ENCODE assay signal across 8 cellular contexts in genomic region chr19:12065100-12065538, GRCh38. TPM values are rescaled to one million over a fixed set of nuclear protein-coding genes. Genes with fewer than 3 reads are reported as not detected.
DNase-seq lines count a peak whose midpoint lies in the region; ATAC-seq and TF ChIP-seq lines count a peak whose summit lies in the region.

No MANE protein-coding gene starts in this region.

- DNase-seq in activated CD4-positive, CD25-positive, alpha-beta regulatory T cell (lab: John Stamatoyannopoulos, UW), result no peak
- DNase-seq in NCI-H146 (lab: John Stamatoyannopoulos, UW), result peak; percentile 59
- peak; percentile 15 for DNase-seq in brain microvascular endothelial cell
- peak; percentile 70 for DNase-seq in sigmoid colon
- DNase-seq in NCI-H774 (lab: John Stamatoyannopoulos, UW), result no peak
- DNase-seq in NK-92 treated with Interleukin-12 subunit alpha and Interleukin-12 subunit beta, amount 100 ng/mL, for 24 hours (lab: John Stamatoyannopoulos, UW), result no peak

- no peak for TF ChIP-seq POLR2A in sigmoid colon (IDR thresholded peaks at IDR 0.05)

- H3K9me3 ChIP-seq in iPS-18c (ENCODE audit: control insufficient read depth, insufficient read depth, low read length), result peaks cover 20% of the 10 kb centered on the region
- H3K9me3 ChIP-seq in sigmoid colon, result peaks cover 0 to 11% (median 1%) of the 10 kb centered on the region in 4 donors

- ATAC-seq in activated CD4-positive, CD25-positive, alpha-beta regulatory T cell treated with anti-CD3 and anti-CD28 coated beads, Interleukin-2, amount 50 U/mL, for 24 hours, result peak; percentile 25 to 39

- peak overlapping the region; percentile 65 for H3K27ac ChIP-seq in brain microvascular endothelial cell
- H3K27ac ChIP-seq in sigmoid colon, result peak overlapping the region; percentile 91 to 95 (median 92)

- in situ Hi-C loops in brain microvascular endothelial cell (cut with HindIII; ENCODE audit: low pct_ligation_motif_present, low sequenced_read_pairs), result no loop called here

- TF ChIP-seq EP300 in sigmoid colon (IDR thresholded peaks at IDR 0.05), result no peak

- intact Hi-C loops in sigmoid colon (cut with DNase I), result no loop called here

- H3K4me1 ChIP-seq in sigmoid colon, result peaks cover 0 to 20% (median 14%) of the 10 kb centered on the region in 4 donors

- no peak for TF ChIP-seq CTCF in brain microvascular endothelial cell (IDR thresholded peaks at IDR 0.05; ENCODE audit: low read depth, low read length, missing control alignments)
- TF ChIP-seq CTCF in sigmoid colon (IDR thresholded peaks at IDR 0.05), result no peak

- 6% methylated on average over 23 of the region's 23 CpGs for WGBS in sigmoid colon, 2 donors

- no peaks in the 10 kb centered on the region for H3K36me3 ChIP-seq in brain microvascular endothelial cell (replicated peaks)
- H3K36me3 ChIP-seq in sigmoid colon, result peaks cover 0 to 15% (median 0%) of the 10 kb centered on the region in 4 donors

- H3K27me3 ChIP-seq in brain microvascular endothelial cell (replicated peaks) (no peaks in the 10 kb centered on the region), sigmoid colon (no peaks in the 10 kb centered on the region)

- H3K4me3 ChIP-seq in brain microvascular endothelial cell (ENCODE audit: low read depth, low read length), result peak overlapping the region; percentile 89
- H3K4me3 ChIP-seq in iPS-18c (ENCODE audit: insufficient read depth, low read depth, low read length), result peak overlapping the region; percentile 80
- peak overlapping the region; percentile 66 to 81 (median 77) for H3K4me3 ChIP-seq in sigmoid colon

RNA-seq across cellular contexts. Expression of gene ZNF844, which starts 0.6 kb away (rescaled TPM):
- 10 to 100 TPM in 3 of 4 donors, 1 to 10 TPM in 1; 6.8 to 13.2 (median 11.8) TPM for total RNA-seq in sigmoid colon
- polyA plus RNA-seq in sigmoid colon, result 1 to 10 TPM; 2.4 to 4.8 (median 2.5) TPM

RNA-seq across cellular contexts. Expression of gene ZNF878, which starts 12.4 kb away (rescaled TPM):
- under 1 TPM in 2 of 4 donors, not detected in 2; 0.49 to 0.54 TPM for total RNA-seq in sigmoid colon
- under 1 TPM in 1 of 3 donors, not detected in 2; 0.13 TPM for polyA plus RNA-seq in sigmoid colon

RNA-seq across cellular contexts. Expression of gene ZNF433, which starts 29.6 kb away (rescaled TPM):
- 10 to 100 TPM in 1 of 4 donors, 1 to 10 TPM in 3; 2.5 to 16.9 (median 4.4) TPM for total RNA-seq in sigmoid colon
- 1 to 10 TPM; 1.2 to 3.2 (median 2.1) TPM for polyA plus RNA-seq in sigmoid colon

Comparison
In these comparisons a context has a peak if more than half of its experiments do, and no peak if none do; other contexts are left out.
1. DNase-seq: peak in NCI-H146 (single experiment), brain microvascular endothelial cell (single experiment) and sigmoid colon (single experiment); none in activated CD4-positive, CD25-positive, alpha-beta regulatory T cell (0 of 4), NCI-H774 (single experiment) and NK-92 treated with Interleukin-12 subunit alpha and Interleukin-12 subunit beta, amount 100 ng/mL, for 24 hours (single experiment).
2. Peak in every context shown above with its lines, with median percentiles within 50 percentile points of each other: H3K4me3 ChIP-seq.